ENCODE assay signal across 8 cellular contexts in the genomic region with DNA sequence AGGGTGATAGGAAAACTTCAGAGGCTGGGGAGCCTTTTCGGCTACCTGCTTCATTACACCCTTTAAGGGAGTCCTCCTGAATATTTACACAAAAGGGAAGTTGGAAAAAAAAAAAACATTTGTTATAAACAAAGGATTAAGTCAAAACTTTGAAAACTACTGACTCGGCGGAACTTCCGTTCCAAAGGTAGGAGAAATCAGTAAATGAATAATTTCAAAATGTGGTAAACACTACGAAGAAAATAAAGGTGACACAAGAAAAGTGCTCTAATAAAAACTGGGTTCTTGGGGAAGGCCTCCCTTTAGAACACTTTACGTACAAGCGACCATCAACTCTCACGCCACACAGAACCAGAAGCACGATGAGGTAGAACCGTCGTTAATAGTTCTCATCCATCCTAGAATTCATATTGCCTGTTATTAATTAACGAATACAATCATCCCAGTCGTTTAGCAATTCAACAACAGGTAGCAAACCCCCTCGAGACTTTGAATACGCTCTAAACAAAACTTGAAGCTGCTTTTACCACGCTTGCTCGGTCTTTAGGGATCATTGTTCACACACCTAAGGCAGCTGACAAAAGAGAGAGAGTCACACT. TPM values are rescaled to one million over a fixed set of nuclear protein-coding genes. Genes with fewer than 3 reads are reported as not detected.
DNase-seq lines count a peak whose midpoint lies in the region; ATAC-seq and TF ChIP-seq lines count a peak whose summit lies in the region.

No MANE protein-coding gene starts in this region.

- peaks cover 13% of the 10 kb centered on the region for H3K4me1 ChIP-seq in foreskin keratinocyte
- peaks cover 0 to 41% (median 29%) of the 10 kb centered on the region in 4 donors for H3K4me1 ChIP-seq in sigmoid colon

- peak overlapping the region; percentile 99 for H3K27ac ChIP-seq in WERI-Rb-1
- H3K27ac ChIP-seq in foreskin keratinocyte = peak overlapping the region; percentile 91
- peak overlapping the region; percentile 94 to 99 (median 96) for H3K27ac ChIP-seq in sigmoid colon

- H3K4me3 ChIP-seq in WERI-Rb-1 (ENCODE audit: low read depth, low read length) = peak overlapping the region; percentile 91
- H3K4me3 ChIP-seq in sigmoid colon = peak overlapping the region; percentile 81 to 99 (median 94)

- H3K9me3 ChIP-seq in WERI-Rb-1 (ENCODE audit: severe bottlenecking) = no peaks in the 10 kb centered on the region
- H3K9me3 ChIP-seq in sigmoid colon = no peaks in the 10 kb centered on the region

- TF ChIP-seq CTCF in WERI-Rb-1 (IDR thresholded peaks at IDR 0.05; ENCODE audit: low read depth, low read length) (no peak), foreskin keratinocyte (conservative IDR thresholded peaks at IDR 0.05) (no peak), sigmoid colon (IDR thresholded peaks at IDR 0.05) (no peak)

- TF ChIP-seq EP300 in sigmoid colon (IDR thresholded peaks at IDR 0.05) = no peak

- ATAC-seq in HG03196 (IDR thresholded peaks at IDR 0.05; ENCODE audit: unreplicated experiment) (peak; percentile 6), foreskin keratinocyte (no peak), HG02588 (IDR thresholded peaks at IDR 0.05; ENCODE audit: unreplicated experiment) (no peak), HG03460 (IDR thresholded peaks at IDR 0.05; ENCODE audit: unreplicated experiment) (no peak)

- intact Hi-C loops in sigmoid colon (cut with DNase I) = no loop called here

- WGBS in sigmoid colon, 2 donors = 0 to 1% methylated on average over 17 of the region's 17 CpGs

- no peaks in the 10 kb centered on the region for H3K27me3 ChIP-seq in WERI-Rb-1 (ENCODE audit: insufficient read depth, low read depth, severe bottlenecking)
- no peaks in the 10 kb centered on the region for H3K27me3 ChIP-seq in foreskin keratinocyte
- H3K27me3 ChIP-seq in sigmoid colon = no peaks in the 10 kb centered on the region

- TF ChIP-seq POLR2A in GM10847 (IDR thresholded peaks at IDR 0.05; ENCODE audit: extremely low read depth, insufficient read length) (peak; percentile 14), sigmoid colon (IDR thresholded peaks at IDR 0.05) (no peak)

- H3K36me3 ChIP-seq in WERI-Rb-1 (peaks cover 33% of the 10 kb centered on the region), sigmoid colon (no peaks in the 10 kb centered on the region)

- DNase-seq in WERI-Rb-1 (no peak), foreskin keratinocyte (peak in 1 of 2 donors; percentile 55), sigmoid colon (no peak), SKM-1 (lab: John Stamatoyannopoulos, UW; ENCODE audit: unreplicated experiment) (no peak)

RNA-seq across cellular contexts. Expression of a gene that starts 0.9 kb away (rescaled TPM):
- 59.6 and 62.7 TPM in 2 replicates for total RNA-seq in foreskin keratinocyte
- polyA plus RNA-seq in foreskin keratinocyte = 15.9 and 18.8 TPM in 2 replicates
- total RNA-seq in sigmoid colon = 10 to 100 TPM; 43.9 to 57.3 (median 47.0) TPM
- polyA plus RNA-seq in sigmoid colon = 10 to 100 TPM; 11.1 to 26.6 (median 14.4) TPM

RNA-seq across cellular contexts. Expression of a gene that starts 22.1 kb away (rescaled TPM):
- total RNA-seq in foreskin keratinocyte (58.9 and 63.2 TPM in 2 replicates), sigmoid colon (10 to 100 TPM; 43.8 to 57.6 (median 56.0) TPM)
- polyA plus RNA-seq in foreskin keratinocyte (35.5 and 42.0 TPM in 2 replicates), sigmoid colon (10 to 100 TPM; 13.2 to 42.4 (median 16.2) TPM)
